Comparison of ENCODE assay signal across 8 cellular contexts in the genomic region with DNA sequence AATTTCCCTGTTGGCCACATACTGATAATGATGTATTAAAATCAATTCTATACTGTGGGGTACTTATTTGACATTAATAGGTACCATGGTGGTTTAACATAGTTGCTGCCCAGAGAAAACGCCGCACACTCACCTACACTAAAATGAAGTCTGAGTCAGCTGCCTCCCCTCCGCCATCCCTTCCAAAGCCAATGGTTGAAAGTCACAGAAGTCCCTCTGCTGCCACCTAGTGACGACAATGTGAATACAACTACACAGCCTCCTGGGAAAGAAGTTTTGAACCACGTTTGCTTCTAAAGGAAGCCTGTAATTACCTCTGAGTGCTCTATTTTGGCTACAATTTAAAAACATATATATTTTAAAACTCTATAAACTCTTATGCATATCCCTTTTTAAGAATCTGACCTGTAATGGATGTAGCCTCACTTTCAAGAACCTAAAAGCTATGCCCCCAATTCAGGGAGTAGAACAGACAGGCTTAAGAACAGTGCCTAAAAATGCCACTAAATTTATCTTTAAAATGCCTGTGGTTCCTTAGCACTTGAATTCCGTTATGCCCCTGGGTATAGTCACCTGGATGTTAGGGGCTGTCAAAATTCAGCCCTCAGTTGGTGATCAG. TPM values are rescaled to one million over a fixed set of nuclear protein-coding genes. Genes with fewer than 3 reads are reported as not detected.
DNase-seq lines count a peak whose midpoint lies in the region; ATAC-seq, FAIRE-seq and TF ChIP-seq lines count a peak whose summit lies in the region.

No MANE protein-coding gene starts in this region.

- ATAC-seq in mucosa of descending colon = peak; percentile 99

- peaks cover 3% of the 10 kb centered on the region for H3K4me1 ChIP-seq in mucosa of descending colon (ENCODE audit: low read depth)

- DNase-seq in AML-193 (lab: John Stamatoyannopoulos, UW) = peak; percentile 82 to 86
- DNase-seq in GM19240 (ENCODE audit: insufficient read length, low spot score) = peak; percentile 55
- peak in 68 of 76 experiments; percentile 16 to 86 (median 65) for DNase-seq in HUDEP-2 (lab: John Stamatoyannopoulos, UW; ENCODE audit: unreplicated experiment in 76 of 76)
- peak; percentile 15 for DNase-seq in NOMO-1 treated with dmso at 0.1 percent for 144 hours (lab: John Stamatoyannopoulos, UW; ENCODE audit: unreplicated experiment)
- DNase-seq in activated CD8-positive, alpha-beta memory T cell treated with anti-CD3 and anti-CD28 coated beads for 24 hours = peak; percentile 85
- peak in 2 of 3 donors; percentile 38 to 90 for DNase-seq in mucosa of descending colon
- DNase-seq in stimulated activated CD8-positive, alpha-beta memory T cell treated with anti-CD3 and anti-CD28 coated beads, Interleukin-4, amount 100 ng/mL, for 1 hour (ENCODE audit: low read depth in 2 of 2, low spot score in 1 of 2) = peak; percentile 50 to 58

- H3K9me3 ChIP-seq in mucosa of descending colon = no peaks in the 10 kb centered on the region

- peak; percentile 74 for TF ChIP-seq CTCF in mucosa of descending colon (IDR thresholded peaks at IDR 0.05)

- FAIRE-seq in endometrium (lab: Jason Lieb, UNC) = peak; percentile 69

- H3K36me3 ChIP-seq in mucosa of descending colon (ENCODE audit: low read depth) = no peaks in the 10 kb centered on the region

- no peak overlapping the region for H3K4me3 ChIP-seq in mucosa of descending colon

- intact Hi-C loops in mucosa of descending colon (cut with DNase I, micrococcal nuclease) = no loop called here

RNA-seq across cellular contexts. Expression of a gene that starts 20.6 kb away (rescaled TPM):
- 10 to 100 TPM; 56.3 to 92.3 (median 61.9) TPM for total RNA-seq in mucosa of descending colon

Comparison
In these comparisons a context has a peak if more than half of its experiments do, and no peak if none do; other contexts are left out.
1. DNase-seq: peak in every context shown above with its lines; median percentile 85 in activated CD8-positive, alpha-beta memory T cell treated with anti-CD3 and anti-CD28 coated beads for 24 hours; 84 in AML-193; 65 in HUDEP-2; 64 in mucosa of descending colon; 55 in GM19240; 54 in stimulated activated CD8-positive, alpha-beta memory T cell treated with anti-CD3 and anti-CD28 coated beads, Interleukin-4, amount 100 ng/mL, for 1 hour; 15 in NOMO-1 treated with dmso at 0.1 percent for 144 hours.